In the genomic region with DNA sequence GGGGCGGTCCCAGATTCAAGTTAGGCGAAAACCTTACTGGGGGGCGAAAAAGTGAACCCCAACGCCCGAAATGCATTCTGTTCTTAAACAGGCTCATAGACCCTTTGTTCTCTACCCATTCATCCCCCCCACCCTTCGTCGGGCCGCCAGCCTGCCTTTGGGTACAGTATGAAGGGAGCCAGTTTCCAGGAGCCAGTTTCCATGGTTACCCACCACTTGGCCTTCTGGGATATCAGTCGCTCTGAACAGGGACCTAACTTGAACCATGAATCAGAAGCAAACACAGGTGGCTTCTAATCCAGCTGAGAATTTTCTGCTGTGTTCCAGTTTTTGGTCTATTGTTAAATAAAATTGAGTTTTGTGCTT, we compare ENCODE assay signal across 8 cellular contexts. TPM values are rescaled to one million over a fixed set of nuclear protein-coding genes. Genes with fewer than 3 reads are reported as not detected.
A peak's percentile ranks its signal among the peaks of the same experiment; 100 is the strongest.
DNase-seq lines count a peak whose midpoint lies in the region; ATAC-seq and TF ChIP-seq lines count a peak whose summit lies in the region.

No MANE protein-coding gene starts in this region.

- intact Hi-C loops in lower lobe of right lung (cut with DNase I), result no loop called here

- WGBS in ectodermal cell, 2 experiments, result 0% methylated on average over 9 of the region's 9 CpGs

- peak; percentile 54 for ATAC-seq in HG03175 (IDR thresholded peaks at IDR 0.05; ENCODE audit: unreplicated experiment)
- peak; percentile 85 to 88 for ATAC-seq in lower lobe of right lung

- POLR2A ChIA-PET in activated CD4-positive, alpha-beta memory T cell treated with anti-CD3 and anti-CD28 coated beads, Interleukin-2, amount 10 ng/mL, durations not matched to agents 7 days and 5 days (lab: Charles Lee), result interaction anchor here (0.8 to 2.8 kb wide), 5 partner anchors 53 to 459 kb away, joined by 3 to 46 read pairs (median 3); a partner anchor contains a TSS

- H3K4me1 ChIP-seq in ectodermal cell (ENCODE audit: control insufficient read depth, insufficient read depth, low read length), result no peaks in the 10 kb centered on the region
- H3K4me1 ChIP-seq in lower lobe of right lung, result peaks cover 12% of the 10 kb centered on the region

- H3K9me3 ChIP-seq in ectodermal cell (ENCODE audit: control insufficient read depth, low read length) (no peaks in the 10 kb centered on the region), lower lobe of right lung (no peaks in the 10 kb centered on the region)

- H3K4me3 Mint-ChIP-seq in activated CD4-positive, alpha-beta memory T cell treated with anti-CD3 and anti-CD28 coated beads, Interleukin-2, amount 10 ng/mL, durations not matched to agents 7 days and 5 days, result peak overlapping the region; percentile 100

- H3K9me3 Mint-ChIP-seq in activated CD4-positive, alpha-beta memory T cell treated with anti-CD3 and anti-CD28 coated beads, Interleukin-2, amount 10 ng/mL, durations not matched to agents 7 days and 5 days, result peaks cover 6% of the 10 kb centered on the region

- peaks cover 24% of the 10 kb centered on the region for H3K4me1 Mint-ChIP-seq in activated CD4-positive, alpha-beta memory T cell treated with anti-CD3 and anti-CD28 coated beads, Interleukin-2, amount 10 ng/mL, durations not matched to agents 7 days and 5 days

- no peaks in the 10 kb centered on the region for H3K27me3 Mint-ChIP-seq in activated CD4-positive, alpha-beta memory T cell treated with anti-CD3 and anti-CD28 coated beads, Interleukin-2, amount 10 ng/mL, durations not matched to agents 7 days and 5 days

- H3K27ac ChIP-seq in ectodermal cell (ENCODE audit: insufficient read depth, low read depth, low read length, poor library complexity, severe bottlenecking) (peak overlapping the region; percentile 91), lower lobe of right lung (peak overlapping the region; percentile 84)

- no peak for TF ChIP-seq CTCF in lower lobe of right lung (IDR thresholded peaks at IDR 0.05)

- H3K27ac Mint-ChIP-seq in activated CD4-positive, alpha-beta memory T cell treated with anti-CD3 and anti-CD28 coated beads, Interleukin-2, amount 10 ng/mL, durations not matched to agents 7 days and 5 days, result peak overlapping the region; percentile 95

- CTCF ChIA-PET in activated CD4-positive, alpha-beta memory T cell treated with anti-CD3 and anti-CD28 coated beads, Interleukin-2, amount 10 ng/mL, durations not matched to agents 7 days and 5 days (lab: Charles Lee), result interaction anchor here (1.0 kb wide), 1 partner anchor 101 kb away, joined by 3 read pairs; no protein-coding TSS in a partner anchor

- DNase-seq in NCI-H526 (lab: John Stamatoyannopoulos, UW) (peak; percentile 59 to 82), NCI-H526 treated with DMSO at 0.1 percent for 48 hours (lab: John Stamatoyannopoulos, UW) (no peak), NCI-H510A treated with DMSO at 0.1 percent for 48 hours (lab: John Stamatoyannopoulos, UW) (peak; percentile 87), lower lobe of right lung (peak; percentile 59)
- peak; percentile 64 for DNase-seq in activated CD4-positive, alpha-beta memory T cell treated with anti-CD3 and anti-CD28 coated beads, Interleukin-2, amount 10 ng/mL, durations not matched to agents 7 days and 5 days
- peak; percentile 5 to 13 (median 11) for DNase-seq in stimulated activated CD4-positive, alpha-beta T cell treated with anti-CD3 and anti-CD28 coated beads, TNF-alpha, amount 100 ng/mL, for 1 hour (ENCODE audit: low read depth in 3 of 3, low spot score in 1 of 3)

- peaks cover 12% of the 10 kb centered on the region for H3K36me3 Mint-ChIP-seq in activated CD4-positive, alpha-beta memory T cell treated with anti-CD3 and anti-CD28 coated beads, Interleukin-2, amount 10 ng/mL, durations not matched to agents 7 days and 5 days (ENCODE audit: low read depth)

- H3K27me3 ChIP-seq in ectodermal cell (ENCODE audit: control insufficient read depth, insufficient read depth, low read length, poor library complexity, severe bottlenecking) (peaks cover 16% of the 10 kb centered on the region), lower lobe of right lung (ENCODE audit: low read depth) (no peaks in the 10 kb centered on the region)

- H3K4me3 ChIP-seq in ectodermal cell (ENCODE audit: insufficient read depth, low read depth, low read length), result peak overlapping the region; percentile 100
- peak overlapping the region; percentile 80 for H3K4me3 ChIP-seq in lower lobe of right lung

- H3K36me3 ChIP-seq in ectodermal cell (ENCODE audit: control insufficient read depth, insufficient read depth, low read length) (no peaks in the 10 kb centered on the region), lower lobe of right lung (peaks cover under 1% of the 10 kb centered on the region)

RNA-seq across cellular contexts. Expression of a gene that starts 0.5 kb away (rescaled TPM):
- 10 to 100 TPM; 20.0 to 24.4 TPM for total RNA-seq in activated CD4-positive, alpha-beta memory T cell treated with anti-CD3 and anti-CD28 coated beads, Interleukin-2, amount 10 ng/mL, durations not matched to agents 7 days and 5 days
- polyA plus RNA-seq in ectodermal cell (2013, experiment 1 of 4), result 57.5 TPM
- polyA plus RNA-seq in ectodermal cell (2013, experiment 2 of 4), result 64.7 TPM
- 46.7 TPM for polyA plus RNA-seq in ectodermal cell (2013, experiment 3 of 4)
- polyA plus RNA-seq in ectodermal cell (2013, experiment 4 of 4), result 51.6 TPM
- total RNA-seq in lower lobe of right lung, result 32.3 TPM

RNA-seq across cellular contexts. Expression of a gene that starts 53.8 kb away (rescaled TPM):
- 100 to 1,000 TPM; 156 to 163 TPM for total RNA-seq in activated CD4-positive, alpha-beta memory T cell treated with anti-CD3 and anti-CD28 coated beads, Interleukin-2, amount 10 ng/mL, durations not matched to agents 7 days and 5 days
- 191 TPM for polyA plus RNA-seq in ectodermal cell (2013, experiment 1 of 4)
- polyA plus RNA-seq in ectodermal cell (2013, experiment 2 of 4), result 213 TPM
- polyA plus RNA-seq in ectodermal cell (2013, experiment 3 of 4), result 137 TPM
- 152 TPM for polyA plus RNA-seq in ectodermal cell (2013, experiment 4 of 4)
- total RNA-seq in lower lobe of right lung, result 220 TPM
